Comparison of ENCODE assay signal across 1 cellular context in genomic region chr20:32155017-32155965, GRCh38.
TF ChIP-seq lines count a peak whose summit lies in the region.

No MANE protein-coding gene starts in this region.

TF ChIP-seq in WTC11, 78 proteins besides CTCF, POLR2A, EP300 and RAD21 (continued from another document):
- TF ChIP-seq, protein P1, sequence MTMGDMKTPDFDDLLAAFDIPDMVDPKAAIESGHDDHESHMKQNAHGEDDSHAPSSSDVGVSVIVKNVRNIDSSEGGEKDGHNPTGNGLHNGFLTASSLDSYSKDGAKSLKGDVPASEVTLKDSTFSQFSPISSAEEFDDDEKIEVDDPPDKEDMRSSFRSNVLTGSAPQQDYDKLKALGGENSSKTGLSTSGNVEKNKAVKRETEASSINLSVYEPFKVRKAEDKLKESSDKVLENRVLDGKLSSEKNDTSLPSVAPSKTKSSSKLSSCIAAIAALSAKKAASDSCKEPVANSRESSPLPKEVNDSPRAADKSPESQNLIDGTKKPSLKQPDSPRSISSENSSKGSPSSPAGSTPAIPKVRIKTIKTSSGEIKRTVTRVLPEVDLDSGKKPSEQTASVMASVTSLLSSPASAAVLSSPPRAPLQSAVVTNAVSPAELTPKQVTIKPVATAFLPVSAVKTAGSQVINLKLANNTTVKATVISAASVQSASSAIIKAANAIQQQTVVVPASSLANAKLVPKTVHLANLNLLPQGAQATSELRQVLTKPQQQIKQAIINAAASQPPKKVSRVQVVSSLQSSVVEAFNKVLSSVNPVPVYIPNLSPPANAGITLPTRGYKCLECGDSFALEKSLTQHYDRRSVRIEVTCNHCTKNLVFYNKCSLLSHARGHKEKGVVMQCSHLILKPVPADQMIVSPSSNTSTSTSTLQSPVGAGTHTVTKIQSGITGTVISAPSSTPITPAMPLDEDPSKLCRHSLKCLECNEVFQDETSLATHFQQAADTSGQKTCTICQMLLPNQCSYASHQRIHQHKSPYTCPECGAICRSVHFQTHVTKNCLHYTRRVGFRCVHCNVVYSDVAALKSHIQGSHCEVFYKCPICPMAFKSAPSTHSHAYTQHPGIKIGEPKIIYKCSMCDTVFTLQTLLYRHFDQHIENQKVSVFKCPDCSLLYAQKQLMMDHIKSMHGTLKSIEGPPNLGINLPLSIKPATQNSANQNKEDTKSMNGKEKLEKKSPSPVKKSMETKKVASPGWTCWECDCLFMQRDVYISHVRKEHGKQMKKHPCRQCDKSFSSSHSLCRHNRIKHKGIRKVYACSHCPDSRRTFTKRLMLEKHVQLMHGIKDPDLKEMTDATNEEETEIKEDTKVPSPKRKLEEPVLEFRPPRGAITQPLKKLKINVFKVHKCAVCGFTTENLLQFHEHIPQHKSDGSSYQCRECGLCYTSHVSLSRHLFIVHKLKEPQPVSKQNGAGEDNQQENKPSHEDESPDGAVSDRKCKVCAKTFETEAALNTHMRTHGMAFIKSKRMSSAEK (CRISPR knock-in tag; IDR thresholded peaks at IDR 0.05; ENCODE audit: borderline replicate concordance), result no peak
